ENCODE assay signal across 23 cellular contexts in the genomic region with DNA sequence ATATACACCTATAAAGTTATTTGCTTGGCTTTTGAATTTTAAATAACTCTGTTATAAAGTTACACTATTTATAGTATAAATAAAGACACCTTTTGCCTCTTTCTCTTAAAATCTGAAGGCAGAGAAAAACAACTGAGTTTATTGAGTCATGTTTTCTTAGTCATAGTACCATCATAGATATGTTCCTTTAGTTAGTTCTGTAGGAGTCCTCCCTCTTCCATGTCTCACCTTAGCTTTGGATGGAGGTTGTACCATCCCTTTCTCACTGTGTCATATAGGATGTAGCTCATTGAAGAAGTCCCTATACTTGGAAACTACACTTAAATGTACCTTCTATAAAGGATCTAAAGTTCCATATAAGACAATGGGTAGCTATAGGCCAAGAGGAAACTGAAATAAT.
DNase-seq lines count a peak whose midpoint lies in the region; ATAC-seq and TF ChIP-seq lines count a peak whose summit lies in the region.
"Had no signal": no experiment of that assay in that cellular context is flagged by ENCODE, and none has a peak within 500 bp of the region (broad histone marks: within the 10 kb centered on the region; RNA-seq: fewer than 3 reads in every experiment).

No MANE protein-coding gene starts in this region.

- H3K4me3 ChIP-seq in fibroblast of mammary gland (ENCODE audit: control insufficient read depth, low read depth, low read length), result no peak overlapping the region
- H3K4me3 ChIP-seq: BLaER1, GM12878 had no signal

- ATAC-seq in HG02571 (IDR thresholded peaks at IDR 0.05; ENCODE audit: unreplicated experiment), result no peak
- ATAC-seq: GM12878 had no signal

- DNase-seq in RKO (ENCODE audit: low spot score) (peak; percentile 27), fibroblast of mammary gland (ENCODE audit: low read depth) (peak; percentile 7), kidney tubule cell (ENCODE audit: low spot score) (peak; percentile 7), NCI-H1417 (lab: John Stamatoyannopoulos, UW) (no peak), NCI-H2227 (lab: John Stamatoyannopoulos, UW; ENCODE audit: unreplicated experiment) (no peak)
- DNase-seq: 8988T; ACHN; BE2C; C1 segment of cervical spinal cord; CD4-positive, alpha-beta memory T cell; CD4-positive, CD25-positive, alpha-beta regulatory T cell; CD8-positive, alpha-beta memory T cell; COR-L47; DMS 273 treated with DMSO at 0.1 percent for 48 hours; DMS153; DMS53; DMS79; DND-41; EL; GDM1 had no signal

- TF ChIP-seq CTCF in fibroblast of mammary gland (conservative IDR thresholded peaks at IDR 0.05; ENCODE audit: control insufficient read depth, insufficient read depth, low read depth, low read length), result no peak

Comparison
In these comparisons a context has a peak if more than half of its experiments do, and no peak if none do; other contexts are left out.
1. DNase-seq: peak in RKO (single experiment), fibroblast of mammary gland (single experiment) and kidney tubule cell (single experiment); none in NCI-H1417 (0 of 3) and NCI-H2227 (single experiment).